ENCODE assay signal across 10 cellular contexts in genomic region chr11:126346586-126346940, GRCh38. TPM values are rescaled to one million over a fixed set of nuclear protein-coding genes. Genes with fewer than 3 reads are reported as not detected.
A peak's percentile ranks its signal among the peaks of the same experiment; 100 is the strongest.
DNase-seq lines count a peak whose midpoint lies in the region; ATAC-seq, FAIRE-seq and TF ChIP-seq lines count a peak whose summit lies in the region.
"Had no signal": no experiment of that assay in that cellular context is flagged by ENCODE, and none has a peak within 500 bp of the region (broad histone marks: within the 10 kb centered on the region; RNA-seq: fewer than 3 reads in every experiment).

No MANE protein-coding gene starts in this region.

- BruUV-seq in PC-9 (replicated peaks; lab: Mats Ljungman, UMichigan): TSS peak; percentile 12
- BruUV-seq in endothelial cell of umbilical vein (replicated peaks; lab: Mats Ljungman, UMichigan): no TSS peak

- peaks cover 68% of the 10 kb centered on the region for H3K79me2 ChIP-seq in PC-9 (ENCODE audit: low read depth)
- peaks cover 23% of the 10 kb centered on the region for H3K79me2 ChIP-seq in endothelial cell of umbilical vein (ENCODE audit: control insufficient read depth, insufficient read depth, low read length)

- dilution Hi-C loops in endothelial cell of umbilical vein (cut with MboI; ENCODE audit: extremely low pct_ligation_motif_present, low sequenced_read_pairs): no loop called here

- no peaks in the 10 kb centered on the region for H3K9me2 ChIP-seq in PC-9 (ENCODE audit: insufficient read depth)

- H3K27ac ChIP-seq in PC-9 (peak overlapping the region; percentile 90), endothelial cell of umbilical vein (ENCODE audit: insufficient read depth, low read depth, low read length) (peak overlapping the region; percentile 77), psoas muscle (peak overlapping the region; percentile 44), caudate nucleus (ENCODE audit: low read depth, low read length) (no peak overlapping the region)

- no peaks in the 10 kb centered on the region for H3K9me1 ChIP-seq in endothelial cell of umbilical vein (replicated peaks; ENCODE audit: control insufficient read depth, extremely low read depth, insufficient read depth, low read length)

- CTCF ChIA-PET in PC-9 (lab: Charles Lee): interaction anchor here (0.6 kb wide), 1 partner anchor 642 kb away, joined by 4 read pairs; no protein-coding TSS in a partner anchor
- CTCF ChIA-PET in endothelial cell of umbilical vein (lab: Charles Lee): interaction anchor here (0.9 kb wide), 1 partner anchor 36 kb away, joined by 5 read pairs; no protein-coding TSS in a partner anchor

- H3K4me3 ChIP-seq in H7 (ENCODE audit: insufficient read depth, low read depth, low read length) (no peak overlapping the region), PC-9 (peak overlapping the region; percentile 27; the same call in 1 of the 2 replicates), endothelial cell of umbilical vein (replicated peaks in 1 of 3; ENCODE audit: insufficient read depth in 1 of 3, low read depth in 1 of 3, low read length in 3 of 3) (no peak overlapping the region), psoas muscle (no peak overlapping the region)
- H3K4me3 ChIP-seq: mucosa of descending colon had no signal

- ATAC-seq in psoas muscle: no peak
- no peak for ATAC-seq in GM19467 (IDR thresholded peaks at IDR 0.05; ENCODE audit: unreplicated experiment)

- no peak for FAIRE-seq in endothelial cell of umbilical vein (lab: Jason Lieb, UNC)

- peak overlapping the region; percentile 32 for H3K9ac ChIP-seq in endothelial cell of umbilical vein (replicated peaks; ENCODE audit: extremely low read depth, insufficient read depth, low read length)

- intact Hi-C loops in PC-9 (cut with micrococcal nuclease; ENCODE audit: unreplicated experiment): loop anchor here (10.0 kb wide), 1 partner anchor 88 kb away; no protein-coding TSS in a partner anchor
- intact Hi-C loops in endothelial cell of umbilical vein (cut with micrococcal nuclease): loop anchor here (1.0 to 5.0 kb wide), 4 partner anchors 9 to 134 kb away; partner anchors contain the start of genes FAM118B, RPUSD4 and ST3GAL4
- intact Hi-C loops in psoas muscle (cut with DNase I): no loop called here

- peak; percentile 18 for TF ChIP-seq POLR2A in endothelial cell of umbilical vein (IDR thresholded peaks at IDR 0.05; ENCODE audit: low read depth, low read length)

- no peaks in the 10 kb centered on the region for H3K27me3 ChIP-seq in H7 (ENCODE audit: control insufficient read depth, insufficient read depth, low read length)
- H3K27me3 ChIP-seq in PC-9 (ENCODE audit: insufficient read depth, low read depth): no peaks in the 10 kb centered on the region
- no peaks in the 10 kb centered on the region for H3K27me3 ChIP-seq in endothelial cell of umbilical vein (ENCODE audit: control insufficient read depth in 2 of 2, insufficient read depth in 2 of 2, low read length in 2 of 2)
- no peaks in the 10 kb centered on the region for H3K27me3 ChIP-seq in psoas muscle (ENCODE audit: insufficient read depth in 3 of 3, low read length in 2 of 3)

- H2AFZ ChIP-seq in PC-9 (no peak overlapping the region), endothelial cell of umbilical vein (ENCODE audit: low read depth, low read length) (no peak overlapping the region)

- TF ChIP-seq CTCF in PC-9 (conservative IDR thresholded peaks at IDR 0.05) (no peak), endothelial cell of umbilical vein (IDR thresholded peaks at IDR 0.05; ENCODE audit: extremely low read depth in 1 of 2, insufficient read depth in 1 of 2, low read depth in 1 of 2, low read length in 2 of 2) (no peak), psoas muscle (IDR thresholded peaks at IDR 0.05) (no peak)

- POLR2A ChIA-PET in PC-9 (lab: Charles Lee; ENCODE audit: unreplicated experiment) (interaction anchor here (0.6 kb wide), 3 partner anchors 14 to 36 kb away, joined by 4 to 12 read pairs (median 6); no protein-coding TSS in a partner anchor), endothelial cell of umbilical vein (lab: Charles Lee) (no interaction called here)

- peak; percentile 64 for DNase-seq in H7
- peak in 1 of 2 experiments; percentile 29 for DNase-seq in PC-9
- no peak for DNase-seq in endothelial cell of umbilical vein (ENCODE audit: low read depth, low spot score)
- DNase-seq in psoas muscle: no peak
- no peak for DNase-seq in caudate nucleus (lab: John Stamatoyannopoulos, UW)
- no peak for DNase-seq in COLO668 (lab: John Stamatoyannopoulos, UW; ENCODE audit: unreplicated experiment)
- DNase-seq: NCI-H1048; stimulated activated CD4-positive, alpha-beta T cell treated with anti-CD3 and anti-CD28 coated beads, Interleukin-4, amount 100 ng/mL, for 24 hours had no signal

- peaks cover 72% of the 10 kb centered on the region for H3F3A ChIP-seq in PC-9 (ENCODE audit: insufficient read depth, low read depth)

- H3K36me3 ChIP-seq in H7 (replicated peaks; ENCODE audit: control insufficient read depth, insufficient read depth, low read length) (peaks cover 2% of the 10 kb centered on the region), PC-9 (ENCODE audit: low read depth) (peaks cover under 1% of the 10 kb centered on the region; the same call in 1 of the 2 replicates), endothelial cell of umbilical vein (ENCODE audit: control insufficient read depth in 2 of 2, extremely low read depth in 1 of 2, insufficient read depth in 2 of 2, low read length in 2 of 2) (peaks cover 0 to 2% of the 10 kb centered on the region in 2 experiments), psoas muscle (ENCODE audit: insufficient read depth in 1 of 2, low read depth in 1 of 2) (peaks cover 2 to 28% of the 10 kb centered on the region in 2 donors)

- H3K4me2 ChIP-seq in PC-9 (peak overlapping the region; percentile 76), endothelial cell of umbilical vein (ENCODE audit: insufficient read depth, low read length) (no peak overlapping the region)

- no peaks in the 10 kb centered on the region for H4K20me1 ChIP-seq in PC-9 (ENCODE audit: insufficient read depth)
- no peaks in the 10 kb centered on the region for H4K20me1 ChIP-seq in endothelial cell of umbilical vein (replicated peaks; ENCODE audit: control insufficient read depth, extremely low read depth, insufficient read depth, low read length)

- H3K9me3 ChIP-seq in PC-9 (ENCODE audit: insufficient read depth, low read depth) (no peaks in the 10 kb centered on the region), endothelial cell of umbilical vein (replicated peaks; ENCODE audit: control insufficient read depth, insufficient read depth, low read length) (no peaks in the 10 kb centered on the region), psoas muscle (no peaks in the 10 kb centered on the region)
- H3K9me3 ChIP-seq: mucosa of descending colon had no signal

- 92 to 100% (median 97%) methylated on average over 1 of the region's 1 CpG for WGBS in psoas muscle, 3 donors

- peaks cover 97% of the 10 kb centered on the region for H3K4me1 ChIP-seq in PC-9 (replicated peaks; ENCODE audit: insufficient read depth)
- H3K4me1 ChIP-seq in endothelial cell of umbilical vein (ENCODE audit: control insufficient read depth, extremely low read depth, insufficient read depth, low read length): peaks cover 44% of the 10 kb centered on the region
- peaks cover 31% of the 10 kb centered on the region for H3K4me1 ChIP-seq in psoas muscle

TF ChIP-seq in endothelial cell of umbilical vein, 7 proteins besides CTCF, POLR2A, EP300 and RAD21:
- TF ChIP-seq EZH2 (IDR thresholded peaks at IDR 0.05; ENCODE audit: borderline replicate concordance, low read depth, low read length, severe bottlenecking) (no peak), MYC (IDR thresholded peaks at IDR 0.05; ENCODE audit: low read depth, low read length) (no peak), POLR2AphosphoS5 (IDR thresholded peaks at IDR 0.05; ENCODE audit: insufficient read depth, low read depth, low read length) (no peak), FOS (IDR thresholded peaks at IDR 0.05; ENCODE audit: borderline replicate concordance, insufficient read depth, low read length) (no peak), GATA2 (IDR thresholded peaks at IDR 0.05; ENCODE audit: insufficient read depth, insufficient read length, low read depth, low read length) (no peak)

RNA-seq across cellular contexts. Expression of gene ST3GAL4, which starts 8.9 kb away (rescaled TPM):
- 16.0 and 19.4 TPM in 2 replicates for total RNA-seq in H7 (2014; rRNA removed; shearing (Covaris generic))
- 44.1 and 46.2 TPM in 2 replicates for total RNA-seq in PC-9 (2021)
- 17.7 and 21.1 TPM in 2 replicates for total RNA-seq in endothelial cell of umbilical vein
- polyA plus RNA-seq in endothelial cell of umbilical vein: 19.4 and 20.8 TPM in 2 replicates
- 22.6 and 25.1 TPM in 2 replicates for polyA plus RNA-seq in endothelial cell of umbilical vein (2011; cell fraction: cytosol; rRNA removed)
- 18.4 and 19.5 TPM in 2 replicates for polyA plus RNA-seq in endothelial cell of umbilical vein (2011; cell fraction: nucleus; rRNA removed)
- polyA plus RNA-seq in endothelial cell of umbilical vein (2012): 14.4 and 15.3 TPM in 2 replicates
- polyA minus RNA-seq in endothelial cell of umbilical vein: 15.2 and 21.4 TPM in 2 replicates
- 28.7 TPM for polyA minus RNA-seq in endothelial cell of umbilical vein (2011; cell fraction: cytosol; rRNA and poly(A)+ RNA removed)
- 8.4 and 8.9 TPM in 2 replicates for polyA minus RNA-seq in endothelial cell of umbilical vein (2011; cell fraction: nucleus; rRNA and poly(A)+ RNA removed)
- 1 to 10 TPM; 4.1 to 9.3 (median 6.3) TPM for total RNA-seq in psoas muscle
- 1 to 10 TPM; 3.5 to 4.7 (median 3.6) TPM for polyA plus RNA-seq in psoas muscle

RNA-seq across cellular contexts. Expression of gene DCPS, which starts 42.7 kb away (rescaled TPM):
- 21.4 TPM in 2 replicates for total RNA-seq in H7 (2014; rRNA removed; shearing (Covaris generic))
- 23.8 and 27.2 TPM in 2 replicates for total RNA-seq in PC-9 (2021)
- total RNA-seq in endothelial cell of umbilical vein: 19.6 and 21.8 TPM in 2 replicates
- 34.2 and 36.0 TPM in 2 replicates for polyA plus RNA-seq in endothelial cell of umbilical vein
- 30.7 and 37.0 TPM in 2 replicates for polyA plus RNA-seq in endothelial cell of umbilical vein (2011; cell fraction: cytosol; rRNA removed)
- polyA plus RNA-seq in endothelial cell of umbilical vein (2011; cell fraction: nucleus; rRNA removed): 13.5 and 15.9 TPM in 2 replicates
- polyA plus RNA-seq in endothelial cell of umbilical vein (2012): 20.9 and 24.0 TPM in 2 replicates
- 14.7 and 15.8 TPM in 2 replicates for polyA minus RNA-seq in endothelial cell of umbilical vein
- 28.3 TPM for polyA minus RNA-seq in endothelial cell of umbilical vein (2011; cell fraction: cytosol; rRNA and poly(A)+ RNA removed)
- 4.0 and 4.2 TPM in 2 replicates for polyA minus RNA-seq in endothelial cell of umbilical vein (2011; cell fraction: nucleus; rRNA and poly(A)+ RNA removed)
- total RNA-seq in psoas muscle: 10 to 100 TPM; 11.8 to 16.7 (median 14.2) TPM
- 10 to 100 TPM; 12.1 to 20.5 (median 15.5) TPM for polyA plus RNA-seq in psoas muscle

Comparison
In these comparisons a context has a peak if more than half of its experiments do, and no peak if none do; other contexts are left out.
1. intact Hi-C loops: an anchor here in PC-9 (10.0 kb wide) and endothelial cell of umbilical vein (1.0 to 5.0 kb wide); none called in psoas muscle.